7 cellular contexts compared by ENCODE assay signal in genomic region chr9:85743290-85744128, GRCh38. TPM values are rescaled to one million over a fixed set of nuclear protein-coding genes. Genes with fewer than 3 reads are reported as not detected.
A peak's percentile ranks its signal among the peaks of the same experiment; 100 is the strongest.
DNase-seq lines count a peak whose midpoint lies in the region; ATAC-seq and TF ChIP-seq lines count a peak whose summit lies in the region.

No MANE protein-coding gene starts in this region.

- H3K4me1 ChIP-seq in GM23248 (ENCODE audit: insufficient read depth), result peaks cover 15% of the 10 kb centered on the region

- H3K9me3 ChIP-seq in GM23248 (ENCODE audit: low read depth), result no peaks in the 10 kb centered on the region

- ATAC-seq in natural killer cell (peak in 2 of 3 donors; percentile 5 to 11), left lobe of liver (no peak), GM19023 (IDR thresholded peaks at IDR 0.05; ENCODE audit: unreplicated experiment) (no peak), HG03442 (IDR thresholded peaks at IDR 0.05; ENCODE audit: unreplicated experiment) (no peak)

- H3K4me3 Mint-ChIP-seq in natural killer cell, result peak overlapping the region; percentile 84

- in situ Hi-C loops in GM23248 (cut with MboI), result no loop called here
- in situ Hi-C loops in brain microvascular endothelial cell (cut with HindIII; ENCODE audit: low pct_ligation_motif_present, low sequenced_read_pairs), result no loop called here

- H3K27me3 Mint-ChIP-seq in natural killer cell (ENCODE audit: low read depth in 2 of 2), result no peaks in the 10 kb centered on the region

- H3K79me2 ChIP-seq in GM23248 (ENCODE audit: insufficient read depth), result peaks cover 19% of the 10 kb centered on the region; the same call in 1 of the 2 replicates

- H3K27me3 ChIP-seq in GM23248 (replicated peaks; ENCODE audit: insufficient read depth) (peaks cover 7% of the 10 kb centered on the region), brain microvascular endothelial cell (replicated peaks) (no peaks in the 10 kb centered on the region)

- peaks cover 59 to 76% of the 10 kb centered on the region in 2 donors for H3K4me1 Mint-ChIP-seq in natural killer cell

- no peaks in the 10 kb centered on the region for H3K36me3 ChIP-seq in GM23248 (ENCODE audit: low read depth)
- H3K36me3 ChIP-seq in brain microvascular endothelial cell (replicated peaks), result no peaks in the 10 kb centered on the region

- no peaks in the 10 kb centered on the region for H3K36me3 Mint-ChIP-seq in natural killer cell

- TF ChIP-seq CTCF in brain microvascular endothelial cell (IDR thresholded peaks at IDR 0.05; ENCODE audit: low read depth, low read length, missing control alignments) (no peak), natural killer cell (IDR thresholded peaks at IDR 0.05) (no peak)

- peak overlapping the region; percentile 91 to 94 for H3K27ac Mint-ChIP-seq in natural killer cell

- H3K9me3 Mint-ChIP-seq in natural killer cell, result no peaks in the 10 kb centered on the region

- no peaks in the 10 kb centered on the region for H4K20me1 ChIP-seq in GM23248 (ENCODE audit: insufficient read depth)

- H3K4me3 ChIP-seq in GM23248, result no peak overlapping the region; the same call in 1 of the 2 replicates
- H3K4me3 ChIP-seq in brain microvascular endothelial cell (ENCODE audit: low read depth, low read length), result no peak overlapping the region

- H3K4me2 ChIP-seq in GM23248 (ENCODE audit: unreplicated experiment), result no peak overlapping the region

- no peak overlapping the region for H2AFZ ChIP-seq in GM23248

- H3K9ac ChIP-seq in GM23248, result no peak overlapping the region

- intact Hi-C loops in natural killer cell (cut with micrococcal nuclease), result loop anchor here (2.0 kb wide), 1 partner anchor 45 kb away; no protein-coding TSS in a partner anchor

- H3K9me2 ChIP-seq in GM23248 (ENCODE audit: insufficient read depth), result no peaks in the 10 kb centered on the region

- DNase-seq in GM23248, result peak; percentile 53
- peak; percentile 95 for DNase-seq in NCI-H226
- peak; percentile 87 for DNase-seq in brain microvascular endothelial cell
- DNase-seq in natural killer cell, result peak; percentile 34
- no peak for DNase-seq in left lobe of liver (ENCODE audit: low spot score)

- peaks cover 18% of the 10 kb centered on the region for H3F3A ChIP-seq in GM23248 (ENCODE audit: insufficient read depth)

- H3K27ac ChIP-seq in GM23248 (peak overlapping the region; percentile 73; the same call in 1 of the 2 replicates), brain microvascular endothelial cell (peak overlapping the region; percentile 19)

- 53 to 59% methylated on average over 14 of the region's 14 CpGs for WGBS in GM23248 (ENCODE audit: low coverage in 1 of 2, low lambda C conversion rate in 2 of 2, missing lambda C conversion rate in 2 of 2), 2 experiments

RNA-seq across cellular contexts. Expression of gene AGTPBP1, which starts 1.8 kb away (rescaled TPM):
- total RNA-seq in GM23248 (2014; rRNA removed; shearing (Covaris generic)), result 12.9 and 17.5 TPM in 2 replicates
- polyA plus RNA-seq in GM23248 (2016; fragmentation: Nextera tagmentation; extraction: Ambion mirVana), result 6.6 and 7.2 TPM in 2 replicates
- total RNA-seq in natural killer cell, result 100 to 1,000 TPM; 140 to 150 (median 140) TPM
- 4.3 TPM for total RNA-seq in left lobe of liver

Comparison
In these comparisons a context has a peak if more than half of its experiments do, and no peak if none do; other contexts are left out.
1. ATAC-seq: peak in natural killer cell (2 of 3); none in left lobe of liver (single experiment), GM19023 (single experiment) and HG03442 (single experiment).